Comparison of ENCODE assay signal across 11 cellular contexts in genomic region chr10:89367529-89367928, GRCh38. TPM values are rescaled to one million over a fixed set of nuclear protein-coding genes. Genes with fewer than 3 reads are reported as not detected.
A peak's percentile ranks its signal among the peaks of the same experiment; 100 is the strongest.
DNase-seq lines count a peak whose midpoint lies in the region; ATAC-seq and TF ChIP-seq lines count a peak whose summit lies in the region.
"Had no signal": no experiment of that assay in that cellular context is flagged by ENCODE, and none has a peak within 500 bp of the region (broad histone marks: within the 10 kb centered on the region; RNA-seq: fewer than 3 reads in every experiment).

No MANE protein-coding gene starts in this region.

- peaks cover 2% of the 10 kb centered on the region for H3K9me3 Mint-ChIP-seq in glutamatergic neuron (ENCODE audit: unreplicated experiment)

- no peak for TF ChIP-seq CTCF in GM10266 (IDR thresholded peaks at IDR 0.05; ENCODE audit: control insufficient read depth, insufficient read depth, low read depth, missing control alignments)
- TF ChIP-seq CTCF in gastroesophageal sphincter (IDR thresholded peaks at IDR 0.05): no peak
- no peak for TF ChIP-seq CTCF in osteoblast (IDR thresholded peaks at IDR 0.05; ENCODE audit: extremely low read depth, low read depth, low read length)
- no peak for TF ChIP-seq CTCF in glutamatergic neuron (IDR thresholded peaks at IDR 0.05; ENCODE audit: partially characterized antibody, unreplicated experiment)

- H2AFZ ChIP-seq in osteoblast (ENCODE audit: low read length): no peak overlapping the region

- no peak for TF ChIP-seq EP300 in gastroesophageal sphincter (IDR thresholded peaks at IDR 0.05)

- H3K27ac ChIP-seq in gastroesophageal sphincter (peak overlapping the region in 3 of 4 donors; percentile 36 to 67 (median 51)), osteoblast (ENCODE audit: low read depth, low read length) (no peak overlapping the region)

- H3K27ac Mint-ChIP-seq in glutamatergic neuron (ENCODE audit: unreplicated experiment): no peak overlapping the region

- TF ChIP-seq POLR2A in gastroesophageal sphincter (IDR thresholded peaks at IDR 0.05): no peak

- H3K4me3 ChIP-seq in gastroesophageal sphincter (no peak overlapping the region), osteoblast (ENCODE audit: insufficient read depth, low read length) (no peak overlapping the region)

- H3K9me3 ChIP-seq in gastroesophageal sphincter: no peaks in the 10 kb centered on the region
- H3K9me3 ChIP-seq in osteoblast (ENCODE audit: low read depth, low read length): no peaks in the 10 kb centered on the region

- no peaks in the 10 kb centered on the region for H3K79me2 ChIP-seq in osteoblast (ENCODE audit: insufficient read depth, low read length)

- no peaks in the 10 kb centered on the region for H3K27me3 Mint-ChIP-seq in glutamatergic neuron (ENCODE audit: unreplicated experiment)

- ATAC-seq in GM19463 (IDR thresholded peaks at IDR 0.05; ENCODE audit: unreplicated experiment) (peak; percentile 73), HG03378 (IDR thresholded peaks at IDR 0.05; ENCODE audit: unreplicated experiment) (peak; percentile 72), gastroesophageal sphincter (peak; percentile 52)

- no peaks in the 10 kb centered on the region for H4K20me1 ChIP-seq in osteoblast (ENCODE audit: insufficient read depth, low read length)

- DNase-seq in GM10266 (ENCODE audit: extremely low spot score) (peak; percentile 65), osteoblast (ENCODE audit: insufficient read length, low spot score, missing footprints) (no peak), glutamatergic neuron (no peak)
- no peak for DNase-seq in stimulated activated naive CD4-positive, alpha-beta T cell treated with Interleukin-2 at 50 U/mL for 16 hours (lab: John Stamatoyannopoulos, UW)
- no peak for DNase-seq in activated CD4-positive, alpha-beta T cell treated with anti-CD3 and anti-CD28 coated beads, Interleukin-2, amount 50 U/mL, for 48 hours
- DNase-seq: left cardiac atrium, NCI-H187 had no signal

- peaks cover 7 to 37% (median 9%) of the 10 kb centered on the region in 3 donors for H3K4me1 ChIP-seq in gastroesophageal sphincter
- peaks cover 19% of the 10 kb centered on the region for H3K4me1 ChIP-seq in osteoblast (ENCODE audit: insufficient read depth, low read length)

- WGBS in gastroesophageal sphincter (ENCODE audit: low coverage in 1 of 2), 2 donors: 49 to 58% methylated on average over 3 of the region's 4 CpGs

- H3K4me3 Mint-ChIP-seq in glutamatergic neuron (ENCODE audit: unreplicated experiment): no peak overlapping the region

- H3K36me3 Mint-ChIP-seq in glutamatergic neuron (ENCODE audit: unreplicated experiment): no peaks in the 10 kb centered on the region

- no peaks in the 10 kb centered on the region for H3K4me1 Mint-ChIP-seq in glutamatergic neuron (ENCODE audit: low read depth, unreplicated experiment)

- H3K36me3 ChIP-seq in gastroesophageal sphincter (no peaks in the 10 kb centered on the region), osteoblast (ENCODE audit: insufficient read depth, low read length) (no peaks in the 10 kb centered on the region)

- H3K27me3 ChIP-seq in gastroesophageal sphincter: no peaks in the 10 kb centered on the region
- no peaks in the 10 kb centered on the region for H3K27me3 ChIP-seq in osteoblast (ENCODE audit: insufficient read depth, low read length)

- no peak overlapping the region for H3K4me2 ChIP-seq in osteoblast (ENCODE audit: insufficient read depth, low read length)

RNA-seq across cellular contexts. Expression of gene IFIT1B, which starts 10.3 kb away (rescaled TPM):
- total RNA-seq in gastroesophageal sphincter (not detected), osteoblast (not detected in 2 replicates), glutamatergic neuron (ENCODE audit: unreplicated experiment) (not detected)
- total RNA-seq: Daoy, left cardiac atrium had no signal

RNA-seq across cellular contexts. Expression of gene IFIT1, which starts 24.9 kb away (rescaled TPM):
- total RNA-seq in gastroesophageal sphincter (10 to 100 TPM; 10.3 to 16.5 (median 15.2) TPM), osteoblast (19.7 and 34.4 TPM in 2 replicates), glutamatergic neuron (ENCODE audit: unreplicated experiment) (not detected)

RNA-seq across cellular contexts. Expression of gene IFIT3, which starts 39.7 kb away (rescaled TPM):
- total RNA-seq in gastroesophageal sphincter: 10 to 100 TPM in 2 of 4 donors, 1 to 10 TPM in 2; 8.1 to 15.5 (median 11.9) TPM
- 33.9 and 43.8 TPM in 2 replicates for total RNA-seq in osteoblast
- not detected for total RNA-seq in glutamatergic neuron (ENCODE audit: unreplicated experiment)

RNA-seq across cellular contexts. Expression of gene IFIT5, which starts 46.8 kb away (rescaled TPM):
- total RNA-seq in gastroesophageal sphincter (10 to 100 TPM; 14.9 to 30.0 (median 27.3) TPM), osteoblast (30.4 and 39.1 TPM in 2 replicates), glutamatergic neuron (ENCODE audit: unreplicated experiment) (5.1 TPM)

Comparison
In these comparisons a context has a peak if more than half of its experiments do, and no peak if none do; other contexts are left out.
1. RNA of gene IFIT1, which starts 24.9 kb away (total RNA-seq): 19.7 to 34.4 TPM in osteoblast and 10.3 to 16.5 TPM in gastroesophageal sphincter; not detected in glutamatergic neuron (single experiment); every median in the first group is over 10 times any median in the second.
2. Peak in every context shown above with its lines, with median percentiles within 50 percentile points of each other: ATAC-seq.